ENCODE assay signal across 14 cellular contexts in the genomic region with DNA sequence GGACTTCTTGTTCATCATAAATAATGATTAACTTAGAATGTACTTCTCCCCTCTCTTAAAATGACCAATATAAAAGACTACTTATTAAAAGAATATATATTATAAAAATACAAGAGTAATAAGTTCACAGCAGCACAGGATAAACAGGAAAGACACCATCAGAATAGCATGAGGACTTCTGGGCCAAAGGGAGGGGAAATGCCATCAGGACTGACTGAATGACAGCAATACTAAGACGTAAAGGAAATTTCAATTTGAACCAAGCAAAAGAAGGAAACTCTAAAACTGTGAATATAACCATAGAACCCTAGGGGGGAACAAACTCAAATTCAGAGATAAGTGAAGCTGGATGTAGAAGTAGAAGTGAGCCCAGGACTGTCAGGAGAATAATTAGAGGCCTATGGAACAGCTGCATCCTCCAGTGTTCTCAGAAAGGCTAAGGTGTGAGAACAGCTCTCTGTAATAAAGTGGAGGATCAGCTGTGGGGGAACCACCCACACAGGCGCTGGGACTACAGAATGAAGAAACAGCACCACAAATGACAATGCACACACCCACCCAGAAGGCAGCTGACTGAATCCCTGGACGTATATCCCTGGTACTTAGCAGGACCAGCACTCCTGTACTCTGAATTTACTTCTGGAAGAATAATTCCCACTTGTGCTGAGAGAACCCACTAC. TPM values are rescaled to one million over a fixed set of nuclear protein-coding genes. Genes with fewer than 3 reads are reported as not detected.
DNase-seq lines count a peak whose midpoint lies in the region; ATAC-seq and TF ChIP-seq lines count a peak whose summit lies in the region.
"Had no signal": no experiment of that assay in that cellular context is flagged by ENCODE, and none has a peak within 500 bp of the region (broad histone marks: within the 10 kb centered on the region; RNA-seq: fewer than 3 reads in every experiment).

No MANE protein-coding gene starts in this region.

- H3K4me3 Mint-ChIP-seq in activated naive CD8-positive, alpha-beta T cell treated with anti-CD3 and anti-CD28 coated beads, Interleukin-2, amount 50 U/mL, for 24 hours: no peak overlapping the region
- no peak overlapping the region for H3K4me3 Mint-ChIP-seq in activated naive CD8-positive, alpha-beta T cell treated with anti-CD3 and anti-CD28 coated beads for 36 hours
- H3K4me3 Mint-ChIP-seq: IgD-negative memory B cell; stimulated activated naive CD8-positive, alpha-beta T cell treated with anti-CD3 and anti-CD28 coated beads, Interleukin-15, amount 100 ng/mL, for 72 hours; WTC11 had no signal

- no peaks in the 10 kb centered on the region for H3K36me3 Mint-ChIP-seq in activated naive CD8-positive, alpha-beta T cell treated with anti-CD3 and anti-CD28 coated beads, Interleukin-2, amount 50 U/mL, for 24 hours (ENCODE audit: low read depth)
- H3K36me3 Mint-ChIP-seq in activated naive CD8-positive, alpha-beta T cell treated with anti-CD3 and anti-CD28 coated beads for 36 hours: no peaks in the 10 kb centered on the region
- H3K36me3 Mint-ChIP-seq: WTC11 had no signal

- peaks cover 5% of the 10 kb centered on the region; the same call in 1 of the 2 replicates for H3K79me2 ChIP-seq in PC-9 (ENCODE audit: low read depth)

- no peak for DNase-seq in activated naive CD8-positive, alpha-beta T cell treated with anti-CD3 and anti-CD28 coated beads, Interleukin-2, amount 50 U/mL, for 24 hours
- no peak for DNase-seq in activated naive CD8-positive, alpha-beta T cell treated with anti-CD3 and anti-CD28 coated beads for 36 hours
- no peak for DNase-seq in left colon
- DNase-seq in superior temporal gyrus (ENCODE audit: extremely low spot score): peak; percentile 68
- no peak for DNase-seq in PC-9
- no peak for DNase-seq in central memory CD4-positive, alpha-beta T cell
- DNase-seq in NCI-H1436 treated with DMSO at 0.1 percent for 48 hours (lab: John Stamatoyannopoulos, UW): no peak
- DNase-seq: activated CD8-positive, alpha-beta memory T cell treated with anti-CD3 and anti-CD28 coated beads, Interleukin-2, amount 50 U/mL, for 48 hours; activated naive CD4-positive, alpha-beta T cell treated with anti-CD3 and anti-CD28 coated beads, Interleukin-2, amount 50 U/mL, for 16 hours; stimulated activated naive CD8-positive, alpha-beta T cell treated with anti-CD3 and anti-CD28 coated beads, Interleukin-15, amount 100 ng/mL, for 72 hours had no signal

- no peaks in the 10 kb centered on the region for H3K36me3 ChIP-seq in PC-9 (ENCODE audit: low read depth)
- H3K36me3 ChIP-seq: cardiac muscle cell had no signal

- CTCF ChIA-PET in PC-9 (lab: Charles Lee): no interaction called here

- no peak overlapping the region for H2AFZ ChIP-seq in PC-9

- no peak overlapping the region for H3K4me3 ChIP-seq in PC-9
- H3K4me3 ChIP-seq: cardiac muscle cell had no signal

- no TSS peak for BruUV-seq in PC-9 (replicated peaks; lab: Mats Ljungman, UMichigan)

- H3K27me3 Mint-ChIP-seq in activated naive CD8-positive, alpha-beta T cell treated with anti-CD3 and anti-CD28 coated beads, Interleukin-2, amount 50 U/mL, for 24 hours: no peaks in the 10 kb centered on the region
- no peaks in the 10 kb centered on the region for H3K27me3 Mint-ChIP-seq in activated naive CD8-positive, alpha-beta T cell treated with anti-CD3 and anti-CD28 coated beads for 36 hours
- H3K27me3 Mint-ChIP-seq: IgD-negative memory B cell; stimulated activated naive CD8-positive, alpha-beta T cell treated with anti-CD3 and anti-CD28 coated beads, Interleukin-15, amount 100 ng/mL, for 72 hours had no signal

- H3K9me2 ChIP-seq in PC-9 (ENCODE audit: insufficient read depth): no peaks in the 10 kb centered on the region

- ATAC-seq in activated naive CD8-positive, alpha-beta T cell treated with anti-CD3 and anti-CD28 coated beads, Interleukin-2, amount 50 U/mL, for 24 hours: peak; percentile 20
- peak; percentile 50 for ATAC-seq in HG03159 (IDR thresholded peaks at IDR 0.05; ENCODE audit: unreplicated experiment)
- peak; percentile 39 for ATAC-seq in left colon
- ATAC-seq: stimulated activated naive CD8-positive, alpha-beta T cell treated with anti-CD3 and anti-CD28 coated beads, Interleukin-15, amount 100 ng/mL, for 72 hours; WTC11 had no signal

- no peak overlapping the region for H3K27ac ChIP-seq in PC-9
- H3K27ac ChIP-seq: cardiac muscle cell had no signal

- H4K20me1 ChIP-seq in PC-9 (ENCODE audit: insufficient read depth): no peaks in the 10 kb centered on the region

- H3K9me3 Mint-ChIP-seq in activated naive CD8-positive, alpha-beta T cell treated with anti-CD3 and anti-CD28 coated beads, Interleukin-2, amount 50 U/mL, for 24 hours: no peaks in the 10 kb centered on the region
- H3K9me3 Mint-ChIP-seq in activated naive CD8-positive, alpha-beta T cell treated with anti-CD3 and anti-CD28 coated beads for 36 hours: no peaks in the 10 kb centered on the region
- H3K9me3 Mint-ChIP-seq: IgD-negative memory B cell; stimulated activated naive CD8-positive, alpha-beta T cell treated with anti-CD3 and anti-CD28 coated beads, Interleukin-15, amount 100 ng/mL, for 72 hours; WTC11 had no signal

- POLR2A ChIA-PET in PC-9 (lab: Charles Lee; ENCODE audit: unreplicated experiment): no interaction called here

- intact Hi-C loops in left colon (cut with DNase I, micrococcal nuclease) (no loop called here), PC-9 (cut with micrococcal nuclease; ENCODE audit: unreplicated experiment) (no loop called here)

- H3K4me1 ChIP-seq in PC-9 (replicated peaks; ENCODE audit: insufficient read depth): no peaks in the 10 kb centered on the region

- no peaks in the 10 kb centered on the region for H3K27me3 ChIP-seq in PC-9 (ENCODE audit: insufficient read depth, low read depth)
- H3K27me3 ChIP-seq: cardiac muscle cell had no signal

- no peak for TF ChIP-seq CTCF in PC-9 (conservative IDR thresholded peaks at IDR 0.05)

- no peak overlapping the region for H3K27ac Mint-ChIP-seq in activated naive CD8-positive, alpha-beta T cell treated with anti-CD3 and anti-CD28 coated beads, Interleukin-2, amount 50 U/mL, for 24 hours
- no peak overlapping the region for H3K27ac Mint-ChIP-seq in activated naive CD8-positive, alpha-beta T cell treated with anti-CD3 and anti-CD28 coated beads for 36 hours
- H3K27ac Mint-ChIP-seq: IgD-negative memory B cell; stimulated activated naive CD8-positive, alpha-beta T cell treated with anti-CD3 and anti-CD28 coated beads, Interleukin-15, amount 100 ng/mL, for 72 hours; WTC11 had no signal

- H3K4me2 ChIP-seq in PC-9: no peak overlapping the region

- peaks cover 3% of the 10 kb centered on the region for H3K4me1 Mint-ChIP-seq in activated naive CD8-positive, alpha-beta T cell treated with anti-CD3 and anti-CD28 coated beads, Interleukin-2, amount 50 U/mL, for 24 hours
- H3K4me1 Mint-ChIP-seq in activated naive CD8-positive, alpha-beta T cell treated with anti-CD3 and anti-CD28 coated beads for 36 hours: peaks cover 12% of the 10 kb centered on the region
- H3K4me1 Mint-ChIP-seq: WTC11 had no signal

- H3K9me3 ChIP-seq in PC-9 (ENCODE audit: insufficient read depth, low read depth): no peaks in the 10 kb centered on the region

- H3F3A ChIP-seq in PC-9 (ENCODE audit: insufficient read depth, low read depth): no peaks in the 10 kb centered on the region

RNA-seq across cellular contexts. Expression of a gene that starts 37.8 kb away (rescaled TPM):
- 10 to 100 TPM; 15.5 to 17.6 TPM for total RNA-seq in activated naive CD8-positive, alpha-beta T cell treated with anti-CD3 and anti-CD28 coated beads for 36 hours
- total RNA-seq in left colon (10 to 100 TPM; 31.7 to 35.3 TPM), PC-9 (2021) (21.5 and 23.3 TPM in 2 replicates)
